Comparison of ENCODE assay signal across 27 cellular contexts in the genomic region with DNA sequence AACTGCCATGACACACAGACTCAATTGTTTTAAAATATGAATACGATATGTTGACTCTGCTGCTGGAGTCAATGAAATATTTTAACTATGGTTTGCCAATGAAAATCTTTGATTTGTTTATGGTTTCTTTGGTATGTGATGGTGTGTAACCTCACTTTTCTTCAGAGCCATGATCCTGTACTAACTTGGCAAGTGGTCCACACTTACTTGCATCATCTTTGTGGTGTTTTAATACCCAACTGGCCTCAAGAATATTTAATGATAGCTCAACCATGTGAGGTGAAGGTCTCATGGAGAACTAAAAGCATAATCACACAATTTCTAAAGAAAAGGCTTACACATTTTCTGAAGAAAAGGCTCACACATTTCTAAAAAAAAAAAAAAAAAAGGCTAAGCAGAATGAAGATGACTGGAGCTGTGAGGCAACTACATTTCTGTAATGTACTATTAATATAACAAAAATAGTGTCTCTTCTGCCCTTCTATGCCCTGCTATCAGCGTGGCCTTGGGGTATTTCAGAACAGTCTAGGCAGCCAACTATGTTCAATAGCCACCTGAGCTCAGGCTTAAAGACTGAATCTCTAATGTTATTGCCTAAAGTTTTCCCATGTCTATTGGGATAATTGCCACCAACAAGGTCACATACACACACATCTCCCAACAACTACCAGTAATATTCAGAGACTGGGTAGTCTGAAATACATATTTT.
"Had no signal": no experiment of that assay in that cellular context is flagged by ENCODE, and none has a peak within 500 bp of the region (broad histone marks: within the 10 kb centered on the region; RNA-seq: fewer than 3 reads in every experiment).

No MANE protein-coding gene starts in this region.

- H3K4me3 ChIP-seq: coronary artery, hepatocyte, left lung, lower lobe of right lung, prostate gland, right lobe of liver, spleen, testis, tibial nerve, upper lobe of right lung, vagina had no signal

- H3K27ac Mint-ChIP-seq: endodermal cell; naive B cell; nephron; stimulated activated memory B cell treated with anti-CD40 and anti-IgM and Interleukin-4, amounts not matched to agents 10 μg/mL and 1 μg/mL and 100 μg/mL, for 72 hours; stimulated activated naive CD8-positive, alpha-beta T cell treated with anti-CD3 and anti-CD28 coated beads, Interleukin-15, Interleukin-2, amounts not matched to agents 100 ng/mL and 50 ng/mL, for 24 hours had no signal

- DNase-seq: effector CD4-positive, alpha-beta T cell; endodermal cell; erythroblast; foreskin melanocyte; head of caudate nucleus; islet precursor cell; left lung; lower lobe of right lung; mesenchymal stem cell; naive B cell; occipital lobe; retina; right lobe of liver; spleen; stimulated activated CD4-positive, alpha-beta T cell treated with anti-CD3 and anti-CD28 coated beads, Interleukin-15, amount 100 ng/mL, for 24 hours; stimulated activated CD4-positive, alpha-beta T cell treated with anti-CD3 and anti-CD28 coated beads, Interleukin-1b, Interleukin-23, amount 100 ng/mL, for 48 hours; stimulated activated CD4-positive, alpha-beta T cell treated with anti-CD3 and anti-CD28 coated beads, Interleukin-4, amount 100 ng/mL, for 24 hours; upper lobe of right lung had no signal

- H3K4me1 Mint-ChIP-seq: naive B cell, nephron had no signal

- H3K4me3 Mint-ChIP-seq: endodermal cell; naive B cell; nephron; stimulated activated memory B cell treated with anti-CD40 and anti-IgM and Interleukin-4, amounts not matched to agents 10 μg/mL and 1 μg/mL and 100 μg/mL, for 72 hours; stimulated activated naive CD8-positive, alpha-beta T cell treated with anti-CD3 and anti-CD28 coated beads, Interleukin-15, Interleukin-2, amounts not matched to agents 100 ng/mL and 50 ng/mL, for 24 hours had no signal

- H3K36me3 Mint-ChIP-seq: naive B cell; stimulated activated memory B cell treated with anti-CD40 and anti-IgM and Interleukin-4, amounts not matched to agents 10 μg/mL and 1 μg/mL and 100 μg/mL, for 72 hours had no signal

- H3K27me3 Mint-ChIP-seq: stimulated activated naive CD8-positive, alpha-beta T cell treated with anti-CD3 and anti-CD28 coated beads, Interleukin-15, Interleukin-2, amounts not matched to agents 100 ng/mL and 50 ng/mL, for 24 hours had no signal

- ATAC-seq: left lung; lower lobe of right lung; right lobe of liver; stimulated activated memory B cell treated with anti-CD40 and anti-IgM and Interleukin-4, amounts not matched to agents 10 μg/mL and 1 μg/mL and 100 μg/mL, for 72 hours had no signal
